Comparison of ENCODE assay signal across 25 cellular contexts in the genomic region with DNA sequence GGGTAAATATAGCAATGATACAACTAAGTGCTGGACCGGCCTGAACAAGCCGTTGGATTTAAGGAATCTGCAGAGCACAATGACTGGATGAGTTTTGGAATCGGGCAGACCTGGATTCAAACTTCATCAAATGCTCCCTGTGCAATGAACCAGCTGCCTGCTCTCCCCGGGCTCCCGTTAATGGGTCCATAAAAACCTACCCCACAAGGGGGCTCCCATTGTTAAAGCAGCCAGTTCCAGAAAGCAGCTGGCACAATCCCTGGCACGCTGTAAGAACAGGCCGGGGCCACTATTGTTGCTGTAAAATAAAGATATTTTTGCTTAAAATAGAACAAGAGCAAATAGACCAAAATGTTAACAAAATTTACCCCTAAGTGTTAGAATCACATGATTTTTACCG.
DNase-seq lines count a peak whose midpoint lies in the region; ATAC-seq and TF ChIP-seq lines count a peak whose summit lies in the region.
"Had no signal": no experiment of that assay in that cellular context is flagged by ENCODE, and none has a peak within 500 bp of the region (broad histone marks: within the 10 kb centered on the region; RNA-seq: fewer than 3 reads in every experiment).

No MANE protein-coding gene starts in this region.

- H3K4me1 ChIP-seq in Loucy (ENCODE audit: insufficient read depth, low read length, poor library complexity, severe bottlenecking) = no peaks in the 10 kb centered on the region
- H3K4me1 ChIP-seq in OCI-LY7 (ENCODE audit: insufficient read depth, low read length, poor library complexity, severe bottlenecking) = no peaks in the 10 kb centered on the region
- H3K4me1 ChIP-seq: BLaER1 treated with 17β-estradiol and CSF1 and Interleukin-3, amounts not matched to agents 10 nM and 100 nM; heart left ventricle; upper lobe of right lung had no signal

- H3K27ac Mint-ChIP-seq in chondrocyte (ENCODE audit: unreplicated experiment) = no peak overlapping the region
- H3K27ac Mint-ChIP-seq: activated CD4-positive, alpha-beta T cell treated with anti-CD3 and anti-CD28 coated beads, Interleukin-2, amount 10 ng/mL, durations not matched to agents 24 days and 14 days; activated naive CD4-positive, alpha-beta T cell treated with anti-CD3 and anti-CD28 coated beads for 36 hours; dendritic cell treated with granulocyte-macrophage colony-stimulating factor and Interleukin-4, amounts not matched to agents 40 ng/mL and 50 ng/mL, for 4 days; memory B cell; T-helper 1 cell treated with Interleukin-12 subunit alpha and Interleukin-12 subunit beta and Interleukin-4 antibody, amounts not matched to agents 30 μg/mL and 1 μg/mL, for 36 hours had no signal

- TF ChIP-seq CTCF in Loucy (conservative IDR thresholded peaks at IDR 0.05; ENCODE audit: low read length) (peak; percentile 30; the same call in 1 of the 2 replicates), chondrocyte (IDR thresholded peaks at IDR 0.05) (peak; percentile 55), omental fat pad (IDR thresholded peaks at IDR 0.05) (no peak), OCI-LY7 (conservative IDR thresholded peaks at IDR 0.05; ENCODE audit: low read length) (no peak)

- H3K4me3 ChIP-seq in Loucy (ENCODE audit: low read length, poor library complexity, severe bottlenecking) (no peak overlapping the region), OCI-LY7 (ENCODE audit: low read depth, low read length, poor library complexity, severe bottlenecking) (no peak overlapping the region)
- H3K4me3 ChIP-seq: BLaER1 treated with 17β-estradiol and CSF1 and Interleukin-3, amounts not matched to agents 10 nM and 100 nM; heart left ventricle; upper lobe of right lung had no signal

- CTCF ChIA-PET in OCI-LY7 (lab: Charles Lee; ENCODE audit: unreplicated experiment) = no interaction called here

- no peak overlapping the region for H3K4me2 ChIP-seq in Loucy (ENCODE audit: low read depth, low read length, poor library complexity, severe bottlenecking)
- H3K4me2 ChIP-seq in OCI-LY7 (ENCODE audit: low read length) = no peak overlapping the region
- H3K4me2 ChIP-seq: BLaER1 treated with 17β-estradiol and CSF1 and Interleukin-3, amounts not matched to agents 10 nM and 100 nM had no signal

- H3K9me2 ChIP-seq in Loucy (replicated peaks; ENCODE audit: low read depth, low read length) (no peaks in the 10 kb centered on the region), OCI-LY7 (ENCODE audit: insufficient read depth, low read length) (no peaks in the 10 kb centered on the region)

- DNase-seq in NCI-H2171 treated with DMSO at 0.1 percent for 48 hours (lab: John Stamatoyannopoulos, UW) (peak; percentile 10), NCI-H2171 (lab: John Stamatoyannopoulos, UW) (no peak), chondrocyte (ENCODE audit: low spot score) (no peak), retina (peak; percentile 40), COR-L47 (lab: John Stamatoyannopoulos, UW) (no peak), omental fat pad (ENCODE audit: low spot score) (no peak), OCI-LY7 (ENCODE audit: low spot score) (no peak)
- DNase-seq: activated CD4-positive, alpha-beta T cell treated with anti-CD3 and anti-CD28 coated beads, Interleukin-2, amount 10 ng/mL, durations not matched to agents 24 days and 14 days; activated naive CD4-positive, alpha-beta T cell treated with anti-CD3 and anti-CD28 coated beads for 36 hours; activated T-cell treated with anti-CD3 and anti-CD28 coated beads, Interleukin-2, amount 50 U/mL, for 4 hours; Calu3; EL; heart left ventricle; left cardiac atrium; NCI-H1436; NCI-H526; nucleus accumbens; RPMI8226; upper lobe of right lung had no signal

- H3K9me3 Mint-ChIP-seq in chondrocyte (ENCODE audit: low read depth) = peaks cover 3% of the 10 kb centered on the region

- H3K27me3 Mint-ChIP-seq in chondrocyte (ENCODE audit: low read depth) = no peaks in the 10 kb centered on the region
- H3K27me3 Mint-ChIP-seq: activated CD4-positive, alpha-beta T cell treated with anti-CD3 and anti-CD28 coated beads, Interleukin-2, amount 10 ng/mL, durations not matched to agents 24 days and 14 days; dendritic cell treated with granulocyte-macrophage colony-stimulating factor and Interleukin-4, amounts not matched to agents 40 ng/mL and 50 ng/mL, for 4 days had no signal

- no peaks in the 10 kb centered on the region for H3K79me2 ChIP-seq in Loucy (ENCODE audit: insufficient read depth, low read length)
- no peaks in the 10 kb centered on the region for H3K79me2 ChIP-seq in OCI-LY7 (ENCODE audit: insufficient read depth, low read depth, low read length)

- H3K36me3 ChIP-seq in Loucy (ENCODE audit: insufficient read depth, low read length) = no peaks in the 10 kb centered on the region
- H3K36me3 ChIP-seq in OCI-LY7 (ENCODE audit: insufficient read depth, low read length) = no peaks in the 10 kb centered on the region
- H3K36me3 ChIP-seq: BLaER1 treated with 17β-estradiol and CSF1 and Interleukin-3, amounts not matched to agents 10 nM and 100 nM; heart left ventricle; upper lobe of right lung had no signal

- H3K9me3 ChIP-seq in Loucy (ENCODE audit: insufficient read depth, low read depth, low read length) (no peaks in the 10 kb centered on the region), OCI-LY7 (ENCODE audit: low read length) (peaks cover 15% of the 10 kb centered on the region)

- no peak overlapping the region for H3K27ac ChIP-seq in OCI-LY7 (ENCODE audit: low read depth, low read length, poor library complexity, severe bottlenecking)
- H3K27ac ChIP-seq: BLaER1 treated with 17β-estradiol and CSF1 and Interleukin-3, amounts not matched to agents 10 nM and 100 nM; heart left ventricle; upper lobe of right lung; VCaP had no signal

- H2AFZ ChIP-seq in Loucy (ENCODE audit: low read length) = no peak overlapping the region
- no peak overlapping the region for H2AFZ ChIP-seq in OCI-LY7 (ENCODE audit: low read length)

- H3K9ac ChIP-seq in Loucy (ENCODE audit: low read depth, low read length, poor library complexity, severe bottlenecking) = no peak overlapping the region
- H3K9ac ChIP-seq: BLaER1 treated with 17β-estradiol and CSF1 and Interleukin-3, amounts not matched to agents 10 nM and 100 nM had no signal

- H3F3A ChIP-seq in Loucy (ENCODE audit: low read depth) = no peaks in the 10 kb centered on the region

- no peak overlapping the region for H3K4me3 Mint-ChIP-seq in chondrocyte (ENCODE audit: unreplicated experiment)
- H3K4me3 Mint-ChIP-seq: activated CD4-positive, alpha-beta T cell treated with anti-CD3 and anti-CD28 coated beads, Interleukin-2, amount 10 ng/mL, durations not matched to agents 24 days and 14 days; activated naive CD4-positive, alpha-beta T cell treated with anti-CD3 and anti-CD28 coated beads for 36 hours; activated T-cell treated with anti-CD3 and anti-CD28 coated beads, Interleukin-2, amount 50 U/mL, for 4 hours; dendritic cell treated with granulocyte-macrophage colony-stimulating factor and Interleukin-4, amounts not matched to agents 40 ng/mL and 50 ng/mL, for 4 days; memory B cell; T-helper 1 cell treated with Interleukin-12 subunit alpha and Interleukin-12 subunit beta and Interleukin-4 antibody, amounts not matched to agents 30 μg/mL and 1 μg/mL, for 36 hours had no signal

- no peaks in the 10 kb centered on the region for H3K36me3 Mint-ChIP-seq in chondrocyte (ENCODE audit: low read depth)
- H3K36me3 Mint-ChIP-seq: memory B cell had no signal

- peaks cover 33% of the 10 kb centered on the region for H3K4me1 Mint-ChIP-seq in chondrocyte (ENCODE audit: low read depth)
- H3K4me1 Mint-ChIP-seq: activated CD4-positive, alpha-beta T cell treated with anti-CD3 and anti-CD28 coated beads, Interleukin-2, amount 10 ng/mL, durations not matched to agents 24 days and 14 days had no signal

- no peaks in the 10 kb centered on the region for H3K27me3 ChIP-seq in Loucy (ENCODE audit: insufficient read depth, low read length, poor library complexity, severe bottlenecking)
- H3K27me3 ChIP-seq: BLaER1 treated with 17β-estradiol and CSF1 and Interleukin-3, amounts not matched to agents 10 nM and 100 nM; heart left ventricle; upper lobe of right lung had no signal

- H4K20me1 ChIP-seq in Loucy (ENCODE audit: insufficient read depth, low read length, poor library complexity, severe bottlenecking) (no peaks in the 10 kb centered on the region), OCI-LY7 (ENCODE audit: insufficient read depth, low read length) (no peaks in the 10 kb centered on the region)
- H4K20me1 ChIP-seq: BLaER1 treated with 17β-estradiol and CSF1 and Interleukin-3, amounts not matched to agents 10 nM and 100 nM had no signal

- intact Hi-C loops in OCI-LY7 (cut with micrococcal nuclease; ENCODE audit: unreplicated experiment) = no loop called here

- no TSS peak for BruUV-seq in OCI-LY7 (replicated peaks; lab: Mats Ljungman, UMichigan)

- POLR2A ChIA-PET in OCI-LY7 (lab: Charles Lee) = no interaction called here

- ATAC-seq in omental fat pad (ENCODE audit: low FRiP score) = no peak
- ATAC-seq: activated T-cell treated with anti-CD3 and anti-CD28 coated beads, Interleukin-2, amount 50 U/mL, for 4 hours; heart left ventricle; left cardiac atrium; upper lobe of right lung had no signal

Comparison
In these comparisons a context has a peak if more than half of its experiments do, and no peak if none do; other contexts are left out.
1. DNase-seq: peak in NCI-H2171 treated with DMSO at 0.1 percent for 48 hours (single experiment) and retina (single experiment); none in NCI-H2171 (single experiment), chondrocyte (single experiment), COR-L47 (single experiment), omental fat pad (single experiment) and OCI-LY7 (single experiment).
2. CTCF ChIP-seq: peak in Loucy (single experiment) and chondrocyte (single experiment); none in omental fat pad (0 of 3) and OCI-LY7 (single experiment).